Comparison of ENCODE assay signal across 20 cellular contexts in the genomic region with DNA sequence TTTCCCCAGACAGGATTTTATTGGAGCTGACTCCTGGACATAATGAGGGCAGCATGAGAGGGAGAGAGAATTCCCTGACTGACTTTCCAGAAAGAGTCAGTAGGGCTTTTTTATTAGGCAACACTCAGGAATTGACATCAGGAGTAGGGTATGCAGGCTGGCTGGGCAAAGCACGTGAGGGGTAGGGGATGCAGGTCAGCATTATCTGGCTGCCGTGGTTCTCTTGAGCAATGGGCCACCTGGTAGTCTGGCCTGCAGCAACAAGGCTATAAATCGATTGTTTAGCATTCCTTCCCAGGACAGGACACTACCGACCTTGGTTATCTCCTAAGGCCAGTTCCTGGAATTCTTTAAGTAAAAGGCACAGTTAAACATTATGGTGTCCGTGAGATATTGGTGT.
DNase-seq lines count a peak whose midpoint lies in the region; ATAC-seq, FAIRE-seq and TF ChIP-seq lines count a peak whose summit lies in the region.
"Had no signal": no experiment of that assay in that cellular context is flagged by ENCODE, and none has a peak within 500 bp of the region (broad histone marks: within the 10 kb centered on the region; RNA-seq: fewer than 3 reads in every experiment).

No MANE protein-coding gene starts in this region.

- FAIRE-seq in K562 (lab: Jason Lieb, UNC) (no peak), HepG2 (lab: Jason Lieb, UNC) (no peak)
- FAIRE-seq: D721Med, H1 had no signal

- H3K4me2 ChIP-seq in K562 (ENCODE audit: insufficient read depth, low read length) (no peak overlapping the region), HepG2 (ENCODE audit: low read depth, low read length) (no peak overlapping the region)
- H3K4me2 ChIP-seq: KMS-11 had no signal

- H3K4me1 ChIP-seq in K562 (replicated peaks in 1 of 2; ENCODE audit: control insufficient read depth in 2 of 2, insufficient read depth in 2 of 2, low read length in 2 of 2) (no peaks in the 10 kb centered on the region; a peak in 1 of 5 replicates), HepG2 (ENCODE audit: insufficient read depth, low read length) (no peaks in the 10 kb centered on the region)

- no peaks in the 10 kb centered on the region for H3K36me3 ChIP-seq in K562 (ENCODE audit: control insufficient read depth, insufficient read depth, low read length)
- H3K36me3 ChIP-seq in HepG2 (replicated peaks in 1 of 2; ENCODE audit: control insufficient read depth in 1 of 2, insufficient read depth in 2 of 2, low read length in 2 of 2), result no peaks in the 10 kb centered on the region
- H3K36me3 ChIP-seq: SJSA1 had no signal

- TF ChIP-seq POLR2A in K562 (conservative IDR thresholded peaks at IDR 0.05) (no peak), HepG2 (IDR thresholded peaks at IDR 0.05; ENCODE audit: insufficient read depth in 1 of 2, low read depth in 2 of 2, low read length in 2 of 2) (no peak)

- H3K4me3 ChIP-seq in K562 (no peak overlapping the region), HepG2 (replicated peaks in 1 of 3; ENCODE audit: insufficient read depth in 1 of 3, low read depth in 2 of 3, low read length in 3 of 3) (no peak overlapping the region)
- H3K4me3 ChIP-seq: SJSA1 had no signal

- no peaks in the 10 kb centered on the region for H3K9me3 ChIP-seq in K562 (replicated peaks; ENCODE audit: control insufficient read depth, insufficient read depth, low read depth, low read length)
- H3K9me3 ChIP-seq in HepG2 (ENCODE audit: low read length), result no peaks in the 10 kb centered on the region
- H3K9me3 ChIP-seq: SJSA1 had no signal

- H3K79me2 ChIP-seq in K562 (ENCODE audit: control insufficient read depth, insufficient read depth, low read length), result no peaks in the 10 kb centered on the region
- H3K79me2 ChIP-seq in HepG2 (ENCODE audit: insufficient read depth, low read length), result no peaks in the 10 kb centered on the region

- DNase-seq in A172 (ENCODE audit: low spot score), result peak; percentile 26
- peak; percentile 34 for DNase-seq in H4 (ENCODE audit: low spot score)
- DNase-seq in K562 (ENCODE audit: extremely low read depth in 1 of 4, low spot score in 3 of 4), result no peak
- DNase-seq in HepG2 (ENCODE audit: low spot score), result no peak
- no peak for DNase-seq in SIG-M5 treated with dmso at 0.1 percent for 504 hours (lab: John Stamatoyannopoulos, UW; ENCODE audit: unreplicated experiment)
- no peak for DNase-seq in NCI-H2081 (lab: John Stamatoyannopoulos, UW)
- no peak for DNase-seq in UCSD-AML1 (lab: John Stamatoyannopoulos, UW; ENCODE audit: unreplicated experiment)
- DNase-seq: 8988T; CD8-positive, alpha-beta memory T cell; MM.1S; NCI-H1092; NCI-H1436 treated with DMSO at 0.1 percent for 48 hours; NCI-H2029; NCI-H2171; NCI-H526 had no signal

- intact Hi-C loops in K562 (cut with micrococcal nuclease) (no loop called here), HepG2 (cut with micrococcal nuclease; ENCODE audit: unreplicated experiment) (no loop called here)

- TF ChIP-seq CTCF in K562 (IDR thresholded peaks at IDR 0.05 in 2 of 3, conservative IDR thresholded peaks at IDR 0.05 in 1 of 3; ENCODE audit: insufficient read depth in 2 of 3, low read depth in 1 of 3, low read length in 3 of 3) (no peak), HepG2 (CRISPR knock-in tag; IDR thresholded peaks at IDR 0.05) (no peak)

- ATAC-seq in K562, result no peak
- peak; percentile 57 for ATAC-seq in HepG2
- ATAC-seq in HG02970 (IDR thresholded peaks at IDR 0.05; ENCODE audit: low FRiP score, unreplicated experiment), result no peak

- in situ Hi-C loops in K562 (cut with MboI) (no loop called here), HepG2 (cut with HindIII; ENCODE audit: extremely low pct_ligation_motif_present, low pct_unique_long_range_greater_than_20kb) (no loop called here)

- no peak overlapping the region for H3K27ac ChIP-seq in K562 (ENCODE audit: extremely low read depth, low read depth, low read length)
- no peak overlapping the region for H3K27ac ChIP-seq in HepG2 (ENCODE audit: extremely low read length, insufficient read depth, low read length)
- H3K27ac ChIP-seq: KMS-11, SJSA1 had no signal

- TF ChIP-seq RAD21 in K562 (CRISPR knock-in tag; conservative IDR thresholded peaks at IDR 0.05 in 1 of 2, IDR thresholded peaks at IDR 0.05 in 1 of 2) (no peak), HepG2 (CRISPR knock-in tag; IDR thresholded peaks at IDR 0.05) (no peak)

- H3K9ac ChIP-seq in K562 (ENCODE audit: insufficient read depth in 1 of 2, low read depth in 2 of 2, low read length in 2 of 2) (no peak overlapping the region), HepG2 (ENCODE audit: insufficient read depth, low read depth, low read length) (no peak overlapping the region)
- H3K9ac ChIP-seq: KMS-11 had no signal

- CTCF ChIA-PET in K562 (lab: Yijun Ruan, JAX; ENCODE audit: low intra/inter-chr PET ratio) (no interaction called here), HepG2 (lab: Yijun Ruan, JAX; ENCODE audit: low intra/inter-chr PET ratio, low total read pairs) (no interaction called here)

- H3K27me3 ChIP-seq in K562 (ENCODE audit: control insufficient read depth in 2 of 2, insufficient read depth in 2 of 2, low read length in 2 of 2) (peaks cover 0 to 2% of the 10 kb centered on the region in 2 experiments; a peak in 2 of 5 replicates), HepG2 (ENCODE audit: control insufficient read depth in 1 of 2, insufficient read depth in 2 of 2, low read length in 2 of 2) (peaks cover 0 to 14% of the 10 kb centered on the region in 2 experiments; a peak in 2 of 5 replicates)
- H3K27me3 ChIP-seq: SJSA1 had no signal

- WGBS in K562 (ENCODE audit: insufficient coverage, low coverage, missing lambda C conversion rate), result 2% methylated on average over 5 of the region's 5 CpGs
- 22% methylated on average over 5 of the region's 5 CpGs for WGBS in HepG2 (ENCODE audit: low lambda C conversion rate)

- H3K9me1 ChIP-seq in K562 (ENCODE audit: control insufficient read depth, insufficient read depth, low read length), result no peaks in the 10 kb centered on the region

- TF ChIP-seq EP300 in K562 (IDR thresholded peaks at IDR 0.05; ENCODE audit: low read length) (no peak), HepG2 (IDR thresholded peaks at IDR 0.05; ENCODE audit: low read depth in 2 of 2, low read length in 2 of 2) (no peak), HepG2 (CRISPR knock-in tag; IDR thresholded peaks at IDR 0.05; ENCODE audit: borderline replicate concordance) (no peak)

- H2AFZ ChIP-seq in K562 (ENCODE audit: low read depth, low read length), result no peak overlapping the region
- no peak overlapping the region for H2AFZ ChIP-seq in HepG2 (ENCODE audit: low read length)

- POLR2A ChIA-PET in K562 (lab: Yijun Ruan, JAX) (no interaction called here), HepG2 (lab: Yijun Ruan, JAX) (no interaction called here)

- H4K20me1 ChIP-seq in K562 (replicated peaks; ENCODE audit: control insufficient read depth, insufficient read depth, low read length) (no peaks in the 10 kb centered on the region), HepG2 (ENCODE audit: insufficient read depth, low read length) (no peaks in the 10 kb centered on the region)

- BruUV-seq in K562 (replicated peaks; lab: Mats Ljungman, UMichigan), result no TSS peak
- no TSS peak for BruUV-seq in HepG2 (replicated peaks; lab: Mats Ljungman, UMichigan)

TF ChIP-seq in K562, 482 proteins besides CTCF, POLR2A, EP300 and RAD21:
- TF ChIP-seq TCF3 (CRISPR knock-in tag; IDR thresholded peaks at IDR 0.05), result 0 out of 2 replicates have a peak, but pooled peaks have one; percentile 14
- TF ChIP-seq TFAM (CRISPR knock-in tag; conservative IDR thresholded peaks at IDR 0.05), result no peak

TF ChIP-seq in HepG2, 621 proteins besides CTCF, POLR2A, EP300 and RAD21:
- TF ChIP-seq BHLHE40 (IDR thresholded peaks at IDR 0.05; ENCODE audit: low read length) (peak; percentile 67), ZNF883 (CRISPR knock-in tag; IDR thresholded peaks at IDR 0.05; ENCODE audit: not compliant biosample characterization) (no peak)

Comparison
In these comparisons a context has a peak if more than half of its experiments do, and no peak if none do; other contexts are left out.
1. DNase-seq: peak in A172 (single experiment) and H4 (single experiment); none in K562 (0 of 4), HepG2 (single experiment), SIG-M5 treated with dmso at 0.1 percent for 504 hours (single experiment), NCI-H2081 (0 of 2) and UCSD-AML1 (single experiment).